21 cellular contexts compared by ENCODE assay signal in the genomic region with DNA sequence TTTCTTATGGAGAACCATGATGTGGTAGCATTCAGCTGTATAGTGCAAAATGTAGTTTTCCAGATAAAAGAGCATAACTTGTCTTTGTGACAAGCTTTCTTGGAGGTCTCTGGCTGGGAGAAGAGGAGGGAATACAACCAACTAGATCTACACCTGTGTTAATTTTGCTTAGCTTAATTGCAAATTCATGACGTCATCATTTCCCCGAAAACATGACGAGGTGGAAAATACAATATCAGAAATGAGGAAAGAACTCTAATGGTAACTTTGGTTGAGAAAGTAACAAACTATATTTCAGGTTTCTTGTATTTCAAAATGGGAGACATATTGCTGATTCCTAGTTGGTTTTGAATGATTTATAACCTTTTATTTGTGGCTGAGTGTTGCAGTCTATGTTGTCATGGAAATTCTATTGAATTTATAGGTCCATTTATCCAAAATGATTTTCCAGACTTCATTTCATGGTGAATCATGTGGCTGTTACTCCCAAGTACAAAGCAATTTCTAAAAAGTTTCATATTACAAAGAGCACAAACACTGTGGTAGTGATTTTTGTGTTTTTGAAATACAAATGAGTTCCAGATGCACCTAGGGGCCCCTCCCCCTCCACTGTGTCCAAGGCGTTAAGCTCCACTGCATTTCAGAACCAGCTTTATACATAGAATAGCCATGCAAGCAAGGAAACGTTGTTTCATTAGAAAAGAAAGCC.
A peak's percentile ranks its signal among the peaks of the same experiment; 100 is the strongest.
DNase-seq lines count a peak whose midpoint lies in the region; ATAC-seq and TF ChIP-seq lines count a peak whose summit lies in the region.
"Had no signal": no experiment of that assay in that cellular context is flagged by ENCODE, and none has a peak within 500 bp of the region (broad histone marks: within the 10 kb centered on the region; RNA-seq: fewer than 3 reads in every experiment).

No MANE protein-coding gene starts in this region.

- no peak overlapping the region for H2AK9ac ChIP-seq in IMR-90 (replicated peaks; ENCODE audit: low read depth, low read length, poor library complexity)

- H3K9me3 ChIP-seq in IMR-90 (ENCODE audit: control insufficient read depth, insufficient read depth, low read length) (no peaks in the 10 kb centered on the region), mucosa of descending colon (no peaks in the 10 kb centered on the region)
- H3K9me3 ChIP-seq: pancreas, thoracic aorta had no signal

- no peak overlapping the region for H3K14ac ChIP-seq in IMR-90 (replicated peaks; ENCODE audit: low read depth, low read length)

- no peak overlapping the region for H3K4me2 ChIP-seq in IMR-90 (ENCODE audit: low read depth, low read length)

- H3K23ac ChIP-seq in IMR-90 (ENCODE audit: low read depth, low read length) = no peak overlapping the region

- H3K4me3 ChIP-seq in IMR-90 (ENCODE audit: insufficient read depth, low read depth, low read length) = no peak overlapping the region
- no peak overlapping the region for H3K4me3 ChIP-seq in mucosa of descending colon
- H3K4me3 ChIP-seq: pancreas, SK-N-MC, thoracic aorta had no signal

- H4K5ac ChIP-seq in IMR-90 (ENCODE audit: low read depth, low read length) = no peak overlapping the region

- H4K8ac ChIP-seq in IMR-90 (ENCODE audit: low read depth in 2 of 2, low read length in 2 of 2) = no peak overlapping the region

- H3K9ac ChIP-seq in IMR-90 (ENCODE audit: low read depth, low read length) = no peak overlapping the region

- no peak overlapping the region for H2BK120ac ChIP-seq in IMR-90 (ENCODE audit: low read depth, low read length)

- no peak overlapping the region for H2BK5ac ChIP-seq in IMR-90 (ENCODE audit: low read depth, low read length, poor library complexity, severe bottlenecking)

- TF ChIP-seq CTCF in AG09319 (IDR thresholded peaks at IDR 0.05; ENCODE audit: low read depth, low read length) (no peak), IMR-90 (conservative IDR thresholded peaks at IDR 0.05; ENCODE audit: low read depth, low read length) (no peak), mucosa of descending colon (IDR thresholded peaks at IDR 0.05) (no peak)

- H3K4me1 ChIP-seq in IMR-90 (ENCODE audit: control insufficient read depth, insufficient read depth, low read length) = no peaks in the 10 kb centered on the region
- H3K4me1 ChIP-seq in mucosa of descending colon (ENCODE audit: low read depth) = no peaks in the 10 kb centered on the region
- H3K4me1 ChIP-seq: pancreas had no signal

- H2AFZ ChIP-seq in IMR-90 (replicated peaks; ENCODE audit: low read length, poor library complexity) = no peak overlapping the region

- no peak for ATAC-seq in IMR-90 (ENCODE audit: low read depth)
- ATAC-seq in left lobe of liver = no peak
- ATAC-seq in mucosa of descending colon = no peak
- ATAC-seq: pancreas, WTC11 had no signal

- no peak overlapping the region for H3K56ac ChIP-seq in IMR-90 (ENCODE audit: extremely low read depth, insufficient read depth, low read length)

- H3K36me3 ChIP-seq in IMR-90 (ENCODE audit: control insufficient read depth, insufficient read depth, low read length) = no peaks in the 10 kb centered on the region
- H3K36me3 ChIP-seq in mucosa of descending colon (ENCODE audit: low read depth) = no peaks in the 10 kb centered on the region
- H3K36me3 ChIP-seq: pancreas, thoracic aorta had no signal

- no peak overlapping the region for H2BK20ac ChIP-seq in IMR-90 (ENCODE audit: low read depth, low read length)

- in situ Hi-C loops in IMR-90 (cut with MboI; ENCODE audit: low sequenced_read_pairs) = no loop called here

- H3K27ac ChIP-seq in IMR-90 (ENCODE audit: insufficient read depth, low read length) = no peak overlapping the region
- H3K27ac ChIP-seq: C4-2B, pancreas, SK-N-MC, thoracic aorta had no signal

- H3K4ac ChIP-seq in IMR-90 (ENCODE audit: low read depth, low read length) = no peak overlapping the region

- H2AK5ac ChIP-seq in IMR-90 (ENCODE audit: low read depth, low read length) = no peak overlapping the region

- dilution Hi-C loops in IMR-90 (cut with HindIII; ENCODE audit: low sequenced_read_pairs, unreplicated experiment) = no loop called here

- DNase-seq in AG09319 (ENCODE audit: extremely low read depth, low read depth) = peak; percentile 65
- peak; percentile 10 for DNase-seq in IMR-90
- DNase-seq in brain pericyte (ENCODE audit: low read depth, low spot score) = peak; percentile 21
- peak; percentile 66 for DNase-seq in left kidney (ENCODE audit: low read depth, low spot score)
- no peak for DNase-seq in activated gamma-delta T cell treated with Interleukin-2 at 50 U/mL for 16 hours
- no peak for DNase-seq in left lobe of liver (ENCODE audit: low spot score)
- DNase-seq in mucosa of descending colon = no peak
- DNase-seq in stimulated activated CD4-positive, alpha-beta T cell treated with anti-CD3 and anti-CD28 coated beads, Interleukin-15, amount 100 ng/mL, for 24 hours = no peak
- DNase-seq: activated CD4-positive, alpha-beta memory T cell treated with anti-CD3 and anti-CD28 coated beads for 36 hours; activated naive CD4-positive, alpha-beta T cell; amygdala; endodermal cell; foreskin melanocyte; NCI-H1105; NCI-H2081 treated with DMSO at 0.1 percent for 48 hours; NCI-H510A treated with DMSO at 0.1 percent for 48 hours; pancreas had no signal

- H4K20me1 ChIP-seq in IMR-90 (ENCODE audit: insufficient read depth, low read length) = no peaks in the 10 kb centered on the region; the same call in 1 of the 2 replicates

- WGBS in IMR-90 (ENCODE audit: extremely low coverage in 2 of 2, insufficient read length in 1 of 2), 2 experiments = no CpG with 5 or more reads among the region's 5 CpGs

- no peaks in the 10 kb centered on the region; the same call in 1 of the 2 replicates for H3K9me1 ChIP-seq in IMR-90 (ENCODE audit: insufficient read depth, low read length)

- no TSS peak for BruUV-seq in IMR-90 (replicated peaks; lab: Mats Ljungman, UMichigan)

- no peak overlapping the region for H4K91ac ChIP-seq in IMR-90 (ENCODE audit: insufficient read depth, low read depth, low read length)

- no peak overlapping the region for H2BK15ac ChIP-seq in IMR-90 (ENCODE audit: low read depth, low read length)

- no peaks in the 10 kb centered on the region for H3K27me3 ChIP-seq in IMR-90 (ENCODE audit: control insufficient read depth, insufficient read depth, low read length)
- H3K27me3 ChIP-seq: pancreas had no signal

- TF ChIP-seq POLR2A in IMR-90 (IDR thresholded peaks at IDR 0.05; ENCODE audit: low read depth, low read length) = no peak

- POLR2A ChIA-PET in IMR-90 (lab: Charles Lee; ENCODE audit: unreplicated experiment) = no interaction called here

- CTCF ChIA-PET in IMR-90 (lab: Yijun Ruan, JAX) = no interaction called here

- TF ChIP-seq RAD21 in IMR-90 (IDR thresholded peaks at IDR 0.05; ENCODE audit: low read length) = no peak

- H3K79me1 ChIP-seq in IMR-90 (ENCODE audit: low read depth in 1 of 2, low read length in 2 of 2) = peaks cover 8 to 10% of the 10 kb centered on the region in 2 experiments; a peak in 3 of 4 replicates

- intact Hi-C loops in IMR-90 (cut with micrococcal nuclease) = no loop called here
- intact Hi-C loops in mucosa of descending colon (cut with DNase I, micrococcal nuclease) = no loop called here

- H3K18ac ChIP-seq in IMR-90 (ENCODE audit: low read depth, low read length) = no peak overlapping the region

TF ChIP-seq in IMR-90, 13 proteins besides CTCF, POLR2A, EP300 and RAD21:
- TF ChIP-seq NFE2L2 (IDR thresholded peaks at IDR 0.05; ENCODE audit: low read depth, low read length) = no peak
- no peak for TF ChIP-seq FOS (IDR thresholded peaks at IDR 0.05; ENCODE audit: low read depth, low read length)
- TF ChIP-seq CEBPB (IDR thresholded peaks at IDR 0.05; ENCODE audit: low read depth, low read length) = no peak
- no peak for TF ChIP-seq MAZ (IDR thresholded peaks at IDR 0.05; ENCODE audit: borderline replicate concordance, low read depth, low read length)
- TF ChIP-seq BHLHE40 (IDR thresholded peaks at IDR 0.05; ENCODE audit: low read depth, low read length) = no peak
- no peak for TF ChIP-seq MXI1 (IDR thresholded peaks at IDR 0.05; ENCODE audit: borderline replicate concordance, low read depth, low read length)
- no peak for TF ChIP-seq USF2 (IDR thresholded peaks at IDR 0.05; ENCODE audit: low read depth, low read length)
- no peak for TF ChIP-seq CHD1 (IDR thresholded peaks at IDR 0.05; ENCODE audit: low read depth, low read length)
- TF ChIP-seq MAFK (IDR thresholded peaks at IDR 0.05; ENCODE audit: low read depth, low read length) = no peak
- TF ChIP-seq RFX5 (IDR thresholded peaks at IDR 0.05; ENCODE audit: low read depth, low read length) = no peak

Comparison
In these comparisons a context has a peak if more than half of its experiments do, and no peak if none do; other contexts are left out.
1. DNase-seq: peak in AG09319 (single experiment), IMR-90 (single experiment), brain pericyte (single experiment) and left kidney (single experiment); none in activated gamma-delta T cell treated with Interleukin-2 at 50 U/mL for 16 hours (single experiment), left lobe of liver (single experiment), mucosa of descending colon (0 of 3) and stimulated activated CD4-positive, alpha-beta T cell treated with anti-CD3 and anti-CD28 coated beads, Interleukin-15, amount 100 ng/mL, for 24 hours (single experiment).